22 cellular contexts compared by ENCODE assay signal in the genomic region with DNA sequence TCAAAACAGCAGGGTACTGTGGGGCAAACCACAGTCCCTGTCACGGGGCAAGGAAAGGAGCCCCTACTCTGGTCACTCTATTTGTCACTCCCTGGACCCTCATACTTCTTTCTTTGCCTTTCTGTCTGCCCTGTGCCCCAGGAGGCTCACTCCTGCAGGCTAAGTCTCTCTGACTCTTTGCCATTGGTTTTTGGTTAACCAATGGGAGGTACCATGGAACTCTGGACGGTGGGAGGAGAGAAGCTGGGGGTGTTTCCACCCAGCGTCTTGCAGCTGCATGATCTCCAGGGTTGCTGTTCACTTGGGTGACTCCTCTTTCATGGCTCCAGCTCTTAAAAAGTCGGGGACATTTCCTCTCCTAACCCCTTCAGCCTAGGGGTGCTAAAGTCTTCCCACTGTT. TPM values are rescaled to one million over a fixed set of nuclear protein-coding genes. Genes with fewer than 3 reads are reported as not detected.
DNase-seq lines count a peak whose midpoint lies in the region; ATAC-seq and TF ChIP-seq lines count a peak whose summit lies in the region.
"Had no signal": no experiment of that assay in that cellular context is flagged by ENCODE, and none has a peak within 500 bp of the region (broad histone marks: within the 10 kb centered on the region; RNA-seq: fewer than 3 reads in every experiment).

No MANE protein-coding gene starts in this region.

- H3K4me3 Mint-ChIP-seq in activated CD4-positive, alpha-beta T cell treated with anti-CD3 and anti-CD28 coated beads, Interleukin-2, amount 10 ng/mL, durations not matched to agents 24 days and 14 days: no peak overlapping the region
- H3K4me3 Mint-ChIP-seq: B cell, HFFc6 had no signal

- DNase-seq in activated CD4-positive, alpha-beta T cell treated with anti-CD3 and anti-CD28 coated beads, Interleukin-2, amount 10 ng/mL, durations not matched to agents 24 days and 14 days: peak; percentile 45
- DNase-seq in activated CD4-positive, alpha-beta T cell treated with anti-CD3 and anti-CD28 coated beads for 1 hour: no peak
- DNase-seq in SK-N-MC (ENCODE audit: low read depth, low spot score): no peak
- DNase-seq in osteoblast (ENCODE audit: insufficient read length, low spot score, missing footprints): peak; percentile 78
- no peak for DNase-seq in sciatic nerve (ENCODE audit: low spot score)
- DNase-seq: DMS153, H7, HFFc6, KBM-7, NCI-H1105, NCI-H146, NCI-H1930, NCI-H2107, NCI-H748 treated with DMSO at 0.1 percent for 48 hours had no signal

- H3K9me3 ChIP-seq in Loucy (ENCODE audit: insufficient read depth, low read depth, low read length): no peaks in the 10 kb centered on the region
- H3K9me3 ChIP-seq in SK-N-MC (ENCODE audit: low read depth, low read length): no peaks in the 10 kb centered on the region
- H3K9me3 ChIP-seq in osteoblast (ENCODE audit: low read depth, low read length): no peaks in the 10 kb centered on the region

- H3K27me3 Mint-ChIP-seq in activated CD4-positive, alpha-beta T cell treated with anti-CD3 and anti-CD28 coated beads, Interleukin-2, amount 10 ng/mL, durations not matched to agents 24 days and 14 days: peaks cover 30% of the 10 kb centered on the region

- H3K36me3 Mint-ChIP-seq in activated CD4-positive, alpha-beta T cell treated with anti-CD3 and anti-CD28 coated beads, Interleukin-2, amount 10 ng/mL, durations not matched to agents 24 days and 14 days (ENCODE audit: low read depth): no peaks in the 10 kb centered on the region

- H3K4me1 Mint-ChIP-seq in activated CD4-positive, alpha-beta T cell treated with anti-CD3 and anti-CD28 coated beads, Interleukin-2, amount 10 ng/mL, durations not matched to agents 24 days and 14 days: no peaks in the 10 kb centered on the region
- H3K4me1 Mint-ChIP-seq: B cell had no signal

- H3K36me3 ChIP-seq in Loucy (ENCODE audit: insufficient read depth, low read length): no peaks in the 10 kb centered on the region
- no peaks in the 10 kb centered on the region for H3K36me3 ChIP-seq in SK-N-MC (ENCODE audit: insufficient read depth, low read length)
- no peaks in the 10 kb centered on the region for H3K36me3 ChIP-seq in osteoblast (ENCODE audit: insufficient read depth, low read length)

- H3K9me2 ChIP-seq in Loucy (replicated peaks; ENCODE audit: low read depth, low read length): no peaks in the 10 kb centered on the region

- no peak for ATAC-seq in activated CD4-positive, CD25-positive, alpha-beta regulatory T cell treated with anti-CD3 and anti-CD28 coated beads, Interleukin-2, amount 50 U/mL, for 24 hours
- ATAC-seq in HG03378 (IDR thresholded peaks at IDR 0.05; ENCODE audit: unreplicated experiment): no peak
- no peak for ATAC-seq in sciatic nerve
- ATAC-seq: SK-N-SH treated with all-trans-retinoic acid at 6 μM for 48 hours had no signal

- H3K27ac Mint-ChIP-seq in activated CD4-positive, alpha-beta T cell treated with anti-CD3 and anti-CD28 coated beads, Interleukin-2, amount 10 ng/mL, durations not matched to agents 24 days and 14 days: no peak overlapping the region
- H3K27ac Mint-ChIP-seq: B cell, HFFc6 had no signal

- no peaks in the 10 kb centered on the region for H3K79me2 ChIP-seq in Loucy (ENCODE audit: insufficient read depth, low read length)
- no peaks in the 10 kb centered on the region for H3K79me2 ChIP-seq in osteoblast (ENCODE audit: insufficient read depth, low read length)

- H3K4me3 ChIP-seq in Loucy (ENCODE audit: low read length, poor library complexity, severe bottlenecking) (no peak overlapping the region), SK-N-MC (0 out of 2 replicates have a peak overlapping the region, but pooled peaks have one; percentile 25), osteoblast (ENCODE audit: insufficient read depth, low read length) (no peak overlapping the region)
- H3K4me3 ChIP-seq: GM23248 had no signal

- H3F3A ChIP-seq in Loucy (ENCODE audit: low read depth): no peaks in the 10 kb centered on the region

- H3K4me2 ChIP-seq in Loucy (ENCODE audit: low read depth, low read length, poor library complexity, severe bottlenecking) (peak overlapping the region; percentile 15), osteoblast (ENCODE audit: insufficient read depth, low read length) (no peak overlapping the region)

- H3K9ac ChIP-seq in Loucy (ENCODE audit: low read depth, low read length, poor library complexity, severe bottlenecking) (no peak overlapping the region), SK-N-MC (ENCODE audit: insufficient read length) (no peak overlapping the region)
- H3K9ac ChIP-seq: GM23248 had no signal

- H4K20me1 ChIP-seq in Loucy (ENCODE audit: insufficient read depth, low read length, poor library complexity, severe bottlenecking): no peaks in the 10 kb centered on the region
- no peaks in the 10 kb centered on the region for H4K20me1 ChIP-seq in osteoblast (ENCODE audit: insufficient read depth, low read length)

- H3K9me3 Mint-ChIP-seq in activated CD4-positive, alpha-beta T cell treated with anti-CD3 and anti-CD28 coated beads, Interleukin-2, amount 10 ng/mL, durations not matched to agents 24 days and 14 days: no peaks in the 10 kb centered on the region
- H3K9me3 Mint-ChIP-seq: HFFc6 had no signal

- H2AFZ ChIP-seq in Loucy (ENCODE audit: low read length): 0 out of 2 replicates have a peak overlapping the region, but pooled peaks have one; percentile 44
- H2AFZ ChIP-seq in osteoblast (ENCODE audit: low read length): no peak overlapping the region
- H2AFZ ChIP-seq: GM23248 had no signal

- intact Hi-C loops in activated CD4-positive, alpha-beta T cell treated with anti-CD3 and anti-CD28 coated beads, Interleukin-2, amount 10 ng/mL, durations not matched to agents 24 days and 14 days (cut with micrococcal nuclease): no loop called here
- intact Hi-C loops in sciatic nerve (cut with DNase I): no loop called here

- no peak overlapping the region for H3K27ac ChIP-seq in SK-N-MC
- H3K27ac ChIP-seq in osteoblast (ENCODE audit: low read depth, low read length): no peak overlapping the region
- H3K27ac ChIP-seq: 22Rv1, GM23248 had no signal

- H3K27me3 ChIP-seq in Loucy (ENCODE audit: insufficient read depth, low read length, poor library complexity, severe bottlenecking): no peaks in the 10 kb centered on the region
- peaks cover 35% of the 10 kb centered on the region for H3K27me3 ChIP-seq in osteoblast (ENCODE audit: insufficient read depth, low read length)

- TF ChIP-seq CTCF in Loucy (conservative IDR thresholded peaks at IDR 0.05; ENCODE audit: low read length): no peak
- TF ChIP-seq CTCF in osteoblast (IDR thresholded peaks at IDR 0.05; ENCODE audit: extremely low read depth, low read depth, low read length): no peak

- peaks cover 27% of the 10 kb centered on the region for H3K4me1 ChIP-seq in Loucy (ENCODE audit: insufficient read depth, low read length, poor library complexity, severe bottlenecking)
- H3K4me1 ChIP-seq in osteoblast (ENCODE audit: insufficient read depth, low read length): no peaks in the 10 kb centered on the region

RNA-seq across cellular contexts. Expression of a gene that starts 15.4 kb away (rescaled TPM):
- 0.40 and 0.45 TPM in 2 replicates for total RNA-seq in activated CD4-positive, alpha-beta T cell treated with anti-CD3 and anti-CD28 coated beads, Interleukin-2, amount 10 ng/mL, durations not matched to agents 24 days and 14 days
- total RNA-seq in osteoblast (0.72 and 0.88 TPM in 2 replicates), sciatic nerve (0.09 TPM)

RNA-seq across cellular contexts. Expression of a gene that starts 51.5 kb away (rescaled TPM):
- 0.66 and 1.4 TPM in 2 replicates for total RNA-seq in activated CD4-positive, alpha-beta T cell treated with anti-CD3 and anti-CD28 coated beads, Interleukin-2, amount 10 ng/mL, durations not matched to agents 24 days and 14 days
- total RNA-seq in osteoblast: 48.5 and 69.5 TPM in 2 replicates
- total RNA-seq in sciatic nerve: 150 TPM
- total RNA-seq: HT-29 had no signal

Comparison
In these comparisons a context has a peak if more than half of its experiments do, and no peak if none do; other contexts are left out.
1. DNase-seq: peak in activated CD4-positive, alpha-beta T cell treated with anti-CD3 and anti-CD28 coated beads, Interleukin-2, amount 10 ng/mL, durations not matched to agents 24 days and 14 days (single experiment) and osteoblast (single experiment); none in activated CD4-positive, alpha-beta T cell treated with anti-CD3 and anti-CD28 coated beads for 1 hour (single experiment), SK-N-MC (single experiment) and sciatic nerve (single experiment).
2. RNA of a gene that starts 51.5 kb away (total RNA-seq): 150 TPM in sciatic nerve (single experiment) and 48.5 to 69.5 TPM in osteoblast; 0.66 to 1.4 TPM in activated CD4-positive, alpha-beta T cell treated with anti-CD3 and anti-CD28 coated beads, Interleukin-2, amount 10 ng/mL, durations not matched to agents 24 days and 14 days; every median in the first group is over 10 times any median in the second.